21 cellular contexts compared by ENCODE assay signal in the genomic region with DNA sequence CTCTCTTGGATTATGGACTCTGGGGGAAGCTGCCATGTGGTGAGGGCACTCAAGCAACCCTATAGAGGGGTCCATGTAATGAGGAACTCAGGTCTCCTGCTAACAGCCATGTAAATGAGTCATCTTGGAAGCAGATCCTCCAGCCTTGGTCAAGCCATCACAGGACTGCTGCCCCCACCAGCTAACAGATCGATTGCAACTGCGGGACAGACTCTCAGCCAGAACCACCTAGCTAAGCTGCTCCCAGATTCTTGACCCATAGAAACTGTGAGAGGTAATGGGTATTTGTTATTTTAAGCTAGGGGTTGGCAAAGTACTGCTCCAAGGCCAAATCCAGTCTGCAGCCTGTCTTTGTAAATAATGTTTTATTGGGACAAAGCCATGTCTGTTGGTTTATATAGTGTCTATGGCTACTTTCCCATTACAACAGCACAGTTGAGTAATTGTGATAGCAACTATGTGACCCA. TPM values are rescaled to one million over a fixed set of nuclear protein-coding genes. Genes with fewer than 3 reads are reported as not detected.
"Had no signal": no experiment of that assay in that cellular context is flagged by ENCODE, and none has a peak within 500 bp of the region (broad histone marks: within the 10 kb centered on the region; RNA-seq: fewer than 3 reads in every experiment).

No MANE protein-coding gene starts in this region.

- H3K27ac Mint-ChIP-seq: activated T-cell treated with anti-CD3 and anti-CD28 coated beads, Interleukin-2, amount 50 U/mL, for 72 hours; progenitor cell of endocrine pancreas; stimulated activated naive CD8-positive, alpha-beta T cell treated with anti-CD3 and anti-CD28 coated beads, Interleukin-15, amount 100 ng/mL, for 72 hours; T-helper 1 cell treated with Interleukin-12 subunit alpha and Interleukin-12 subunit beta and Interleukin-4 antibody, amounts not matched to agents 30 μg/mL and 1 μg/mL, for 36 hours had no signal

- DNase-seq: activated CD4-positive, alpha-beta T cell treated with anti-CD3 and anti-CD28 coated beads for 1 hour; activated CD8-positive, alpha-beta memory T cell treated with anti-CD3 and anti-CD28 coated beads for 24 hours; activated CD8-positive, alpha-beta memory T cell treated with anti-CD3 and anti-CD28 coated beads, Interleukin-2, amount 50 U/mL, for 48 hours; activated effector memory CD4-positive, alpha-beta T cell treated with anti-CD3 and anti-CD28 coated beads, Interleukin-2, amount 50 U/mL, for 16 hours; activated naive CD4-positive, alpha-beta T cell treated with anti-CD3 and anti-CD28 coated beads, Interleukin-2, amount 50 U/mL, for 16 hours; activated T-cell treated with anti-CD3 and anti-CD28 coated beads, Interleukin-2, amount 50 U/mL, for 72 hours; dorsolateral prefrontal cortex; gastrocnemius medialis; heart left ventricle; left ventricle myocardium inferior; mucosa of descending colon; naive B cell; stimulated activated naive CD8-positive, alpha-beta T cell treated with anti-CD3 and anti-CD28 coated beads, Interleukin-15, amount 100 ng/mL, for 72 hours; trophoblast cell had no signal

- H3K4me1 Mint-ChIP-seq: stimulated activated naive CD8-positive, alpha-beta T cell treated with anti-CD3 and anti-CD28 coated beads, Interleukin-15, amount 100 ng/mL, for 72 hours had no signal

- H3K9me3 Mint-ChIP-seq: activated T-cell treated with anti-CD3 and anti-CD28 coated beads, Interleukin-2, amount 50 U/mL, for 72 hours; stimulated activated naive CD8-positive, alpha-beta T cell treated with anti-CD3 and anti-CD28 coated beads, Interleukin-15, amount 100 ng/mL, for 72 hours; T-helper 1 cell treated with Interleukin-12 subunit alpha and Interleukin-12 subunit beta and Interleukin-4 antibody, amounts not matched to agents 30 μg/mL and 1 μg/mL, for 36 hours had no signal

- H3K27me3 ChIP-seq: ascending aorta, dorsolateral prefrontal cortex, gastrocnemius medialis, heart left ventricle had no signal

- H3K36me3 ChIP-seq: gastrocnemius medialis, heart left ventricle, left ventricle myocardium inferior had no signal

- H3K9me3 ChIP-seq: ascending aorta, gastrocnemius medialis, heart left ventricle, left ventricle myocardium inferior, mucosa of descending colon had no signal

- H3K4me1 ChIP-seq: ascending aorta, heart left ventricle, left ventricle myocardium inferior had no signal

- H3K27ac ChIP-seq: ascending aorta, dorsolateral prefrontal cortex, gastrocnemius medialis, heart left ventricle, left ventricle myocardium inferior, skin epidermis, VCaP had no signal

- FAIRE-seq: bronchial epithelial cell had no signal

- H3K4me3 Mint-ChIP-seq: activated T-cell treated with anti-CD3 and anti-CD28 coated beads, Interleukin-2, amount 50 U/mL, for 72 hours; naive B cell; neural crest cell; stimulated activated naive CD8-positive, alpha-beta T cell treated with anti-CD3 and anti-CD28 coated beads, Interleukin-15, amount 100 ng/mL, for 72 hours; T-helper 1 cell treated with Interleukin-12 subunit alpha and Interleukin-12 subunit beta and Interleukin-4 antibody, amounts not matched to agents 30 μg/mL and 1 μg/mL, for 36 hours had no signal

- H3K27me3 Mint-ChIP-seq: naive B cell; progenitor cell of endocrine pancreas; stimulated activated naive CD8-positive, alpha-beta T cell treated with anti-CD3 and anti-CD28 coated beads, Interleukin-15, amount 100 ng/mL, for 72 hours had no signal

- H3K4me3 ChIP-seq: ascending aorta, dorsolateral prefrontal cortex, gastrocnemius medialis, heart left ventricle, left ventricle myocardium inferior, mucosa of descending colon, skin epidermis had no signal

RNA-seq across cellular contexts. Expression of a gene that starts 27.6 kb away (rescaled TPM):
- total RNA-seq: neural crest cell had no signal
